ENCODE assay signal across 8 cellular contexts in genomic region chr1:209335090-209335692, GRCh38.
DNase-seq lines count a peak whose midpoint lies in the region; ATAC-seq, FAIRE-seq and TF ChIP-seq lines count a peak whose summit lies in the region.

No MANE protein-coding gene starts in this region.

- H3K4me3 Mint-ChIP-seq in activated CD8-positive, alpha-beta T cell treated with anti-CD3 and anti-CD28 coated beads, Interleukin-2, amount 10 ng/mL, durations not matched to agents 7 days and 5 days: no peak overlapping the region

- H2BK120ac ChIP-seq in IMR-90 (ENCODE audit: low read depth, low read length): no peak overlapping the region

- no peak overlapping the region for H4K8ac ChIP-seq in IMR-90 (ENCODE audit: low read depth in 2 of 2, low read length in 2 of 2)

- peak; percentile 60 for TF ChIP-seq CTCF in IMR-90 (conservative IDR thresholded peaks at IDR 0.05; ENCODE audit: low read depth, low read length)

- no peaks in the 10 kb centered on the region for H3K9me3 ChIP-seq in IMR-90 (ENCODE audit: control insufficient read depth, insufficient read depth, low read length)

- BruUV-seq in IMR-90 (replicated peaks; lab: Mats Ljungman, UMichigan): no TSS peak

- H3K4me1 ChIP-seq in IMR-90 (ENCODE audit: control insufficient read depth, insufficient read depth, low read length): no peaks in the 10 kb centered on the region

- POLR2A ChIA-PET in IMR-90 (lab: Charles Lee; ENCODE audit: unreplicated experiment): no interaction called here
- POLR2A ChIA-PET in activated CD8-positive, alpha-beta T cell treated with anti-CD3 and anti-CD28 coated beads, Interleukin-2, amount 10 ng/mL, durations not matched to agents 7 days and 5 days (lab: Charles Lee): no interaction called here

- H3K4ac ChIP-seq in IMR-90 (ENCODE audit: low read depth, low read length): no peak overlapping the region

- no peak overlapping the region for H4K91ac ChIP-seq in IMR-90 (ENCODE audit: insufficient read depth, low read depth, low read length)

- no peaks in the 10 kb centered on the region for H4K20me1 ChIP-seq in IMR-90 (ENCODE audit: insufficient read depth, low read length)

- WGBS in IMR-90 (ENCODE audit: extremely low coverage in 2 of 2, insufficient read length in 1 of 2), 2 experiments: no CpG with 5 or more reads among the region's 3 CpGs

- FAIRE-seq in A204.1 (lab: Jason Lieb, UNC): peak; percentile 27

- H4K5ac ChIP-seq in IMR-90 (ENCODE audit: low read depth, low read length): no peak overlapping the region

- no peak overlapping the region for H3K56ac ChIP-seq in IMR-90 (ENCODE audit: extremely low read depth, insufficient read depth, low read length)

- TF ChIP-seq POLR2A in IMR-90 (IDR thresholded peaks at IDR 0.05; ENCODE audit: low read depth, low read length): no peak

- intact Hi-C loops in IMR-90 (cut with micrococcal nuclease): loop anchor here (1.0 to 10.0 kb wide), 2 partner anchors 60 to 100 kb away; no protein-coding TSS in a partner anchor

- in situ Hi-C loops in IMR-90 (cut with MboI; ENCODE audit: low sequenced_read_pairs): no loop called here

- no peaks in the 10 kb centered on the region for H3K79me1 ChIP-seq in IMR-90 (ENCODE audit: low read depth in 1 of 2, low read length in 2 of 2)

- H3K18ac ChIP-seq in IMR-90 (ENCODE audit: low read depth, low read length): no peak overlapping the region

- CTCF ChIA-PET in IMR-90 (lab: Yijun Ruan, JAX): interaction anchor here (0.6 to 2.0 kb wide), 7 partner anchors 16 to 58 kb away, joined by 3 to 8 read pairs (median 3); no protein-coding TSS in a partner anchor
- CTCF ChIA-PET in activated CD8-positive, alpha-beta T cell treated with anti-CD3 and anti-CD28 coated beads, Interleukin-2, amount 10 ng/mL, durations not matched to agents 7 days and 5 days (lab: Charles Lee): interaction anchor here (0.7 to 1.9 kb wide), 5 partner anchors 11 to 42 kb away, joined by 3 to 4 read pairs (median 3); no protein-coding TSS in a partner anchor

- no peak overlapping the region for H2BK15ac ChIP-seq in IMR-90 (ENCODE audit: low read depth, low read length)

- DNase-seq in D341Med (ENCODE audit: low spot score) (peak; percentile 43), IMR-90 (peak; percentile 20), left kidney (ENCODE audit: low read depth, low spot score) (peak; percentile 59)
- DNase-seq in activated CD8-positive, alpha-beta T cell treated with anti-CD3 and anti-CD28 coated beads, Interleukin-2, amount 10 ng/mL, durations not matched to agents 7 days and 5 days: peak; percentile 29

- H2AFZ ChIP-seq in IMR-90 (replicated peaks; ENCODE audit: low read length, poor library complexity): no peak overlapping the region

- dilution Hi-C loops in IMR-90 (cut with HindIII; ENCODE audit: low sequenced_read_pairs, unreplicated experiment): no loop called here

- TF ChIP-seq RAD21 in IMR-90 (IDR thresholded peaks at IDR 0.05; ENCODE audit: low read length): peak; percentile 41

- no peak overlapping the region for H2BK5ac ChIP-seq in IMR-90 (ENCODE audit: low read depth, low read length, poor library complexity, severe bottlenecking)

- no peak overlapping the region for H2AK9ac ChIP-seq in IMR-90 (replicated peaks; ENCODE audit: low read depth, low read length, poor library complexity)

- H3K14ac ChIP-seq in IMR-90 (replicated peaks; ENCODE audit: low read depth, low read length): no peak overlapping the region

- peak; percentile 80 for ATAC-seq in GM21723 (IDR thresholded peaks at IDR 0.05; ENCODE audit: unreplicated experiment)
- peak; percentile 92 for ATAC-seq in IMR-90 (ENCODE audit: low read depth)
- peak; percentile 47 for ATAC-seq in activated CD8-positive, alpha-beta T cell treated with anti-CD3 and anti-CD28 coated beads, Interleukin-2, amount 10 ng/mL, durations not matched to agents 7 days and 5 days
- ATAC-seq in GM21360 (IDR thresholded peaks at IDR 0.05; ENCODE audit: unreplicated experiment): no peak
- no peak for ATAC-seq in GM18520 (IDR thresholded peaks at IDR 0.05; ENCODE audit: unreplicated experiment)

- H2BK20ac ChIP-seq in IMR-90 (ENCODE audit: low read depth, low read length): no peak overlapping the region

- H3K23ac ChIP-seq in IMR-90 (ENCODE audit: low read depth, low read length): no peak overlapping the region

- peaks cover 2% of the 10 kb centered on the region for H3K27me3 ChIP-seq in IMR-90 (ENCODE audit: control insufficient read depth, insufficient read depth, low read length)

- H2AK5ac ChIP-seq in IMR-90 (ENCODE audit: low read depth, low read length): no peak overlapping the region

- no peaks in the 10 kb centered on the region for H3K4me1 Mint-ChIP-seq in activated CD8-positive, alpha-beta T cell treated with anti-CD3 and anti-CD28 coated beads, Interleukin-2, amount 10 ng/mL, durations not matched to agents 7 days and 5 days (ENCODE audit: low read depth)

- H3K4me2 ChIP-seq in IMR-90 (ENCODE audit: low read depth, low read length): no peak overlapping the region

- no peaks in the 10 kb centered on the region for H3K9me1 ChIP-seq in IMR-90 (ENCODE audit: insufficient read depth, low read length)

- H3K36me3 ChIP-seq in IMR-90 (ENCODE audit: control insufficient read depth, insufficient read depth, low read length): no peaks in the 10 kb centered on the region

- no peaks in the 10 kb centered on the region for H3K9me3 Mint-ChIP-seq in activated CD8-positive, alpha-beta T cell treated with anti-CD3 and anti-CD28 coated beads, Interleukin-2, amount 10 ng/mL, durations not matched to agents 7 days and 5 days (ENCODE audit: insufficient read depth)

- no peak overlapping the region for H3K9ac ChIP-seq in IMR-90 (ENCODE audit: low read depth, low read length)

- H3K36me3 Mint-ChIP-seq in activated CD8-positive, alpha-beta T cell treated with anti-CD3 and anti-CD28 coated beads, Interleukin-2, amount 10 ng/mL, durations not matched to agents 7 days and 5 days (ENCODE audit: low read depth): no peaks in the 10 kb centered on the region

- H3K27ac Mint-ChIP-seq in activated CD8-positive, alpha-beta T cell treated with anti-CD3 and anti-CD28 coated beads, Interleukin-2, amount 10 ng/mL, durations not matched to agents 7 days and 5 days: no peak overlapping the region

- no peak overlapping the region for H3K4me3 ChIP-seq in IMR-90 (ENCODE audit: insufficient read depth, low read depth, low read length)

- peaks cover 9% of the 10 kb centered on the region for H3K27me3 Mint-ChIP-seq in activated CD8-positive, alpha-beta T cell treated with anti-CD3 and anti-CD28 coated beads, Interleukin-2, amount 10 ng/mL, durations not matched to agents 7 days and 5 days (ENCODE audit: low read depth)

- no peak overlapping the region for H3K27ac ChIP-seq in IMR-90 (ENCODE audit: insufficient read depth, low read length)

TF ChIP-seq in IMR-90, 13 proteins besides CTCF, POLR2A, EP300 and RAD21:
- TF ChIP-seq SMC3 (IDR thresholded peaks at IDR 0.05; ENCODE audit: low read depth, low read length) (peak; percentile 18; the same call in 1 of the 2 replicates), MXI1 (IDR thresholded peaks at IDR 0.05; ENCODE audit: borderline replicate concordance, low read depth, low read length) (no peak), USF2 (IDR thresholded peaks at IDR 0.05; ENCODE audit: low read depth, low read length) (no peak)

Comparison
In these comparisons a context has a peak if more than half of its experiments do, and no peak if none do; other contexts are left out.
1. ATAC-seq: peak in GM21723 (single experiment), IMR-90 (single experiment) and activated CD8-positive, alpha-beta T cell treated with anti-CD3 and anti-CD28 coated beads, Interleukin-2, amount 10 ng/mL, durations not matched to agents 7 days and 5 days (single experiment); none in GM21360 (single experiment) and GM18520 (single experiment).
2. Peak in every context shown above with its lines, with median percentiles within 50 percentile points of each other: DNase-seq.